22 cellular contexts compared by ENCODE assay signal in genomic region chr16:64656471-64656870, GRCh38.
"Had no signal": no experiment of that assay in that cellular context is flagged by ENCODE, and none has a peak within 500 bp of the region (broad histone marks: within the 10 kb centered on the region; RNA-seq: fewer than 3 reads in every experiment).

No MANE protein-coding gene starts in this region.

- H3K27me3 Mint-ChIP-seq: activated B cell treated with CpG ODN at 0.5 μM for 24 hours; activated CD4-positive, alpha-beta memory T cell treated with anti-CD3 and anti-CD28 coated beads for 36 hours; activated CD4-positive, alpha-beta T cell treated with anti-CD3 and anti-CD28 coated beads, Interleukin-2, amount 10 ng/mL, durations not matched to agents 7 days and 5 days; activated naive CD4-positive, alpha-beta T cell treated with anti-CD3 and anti-CD28 coated beads, Interleukin-2, amount 10 ng/mL, durations not matched to agents 7 days and 5 days; activated naive CD8-positive, alpha-beta T cell treated with anti-CD3 and anti-CD28 coated beads for 36 hours; T-cell had no signal

- DNase-seq: activated B cell treated with CpG ODN at 0.5 μM for 24 hours; activated CD4-positive, alpha-beta memory T cell treated with anti-CD3 and anti-CD28 coated beads for 36 hours; activated CD4-positive, alpha-beta T cell treated with anti-CD3 and anti-CD28 coated beads for 1 hour; activated CD4-positive, alpha-beta T cell treated with anti-CD3 and anti-CD28 coated beads, Interleukin-2, amount 10 ng/mL, durations not matched to agents 7 days and 5 days; activated gamma-delta T cell treated with Interleukin-2 at 50 U/mL for 16 hours; activated naive CD4-positive, alpha-beta T cell treated with anti-CD3 and anti-CD28 coated beads, Interleukin-2, amount 10 ng/mL, durations not matched to agents 7 days and 5 days; activated naive CD8-positive, alpha-beta T cell treated with anti-CD3 and anti-CD28 coated beads for 36 hours; activated T-cell treated with anti-CD3 and anti-CD28 coated beads for 4 hours; activated T-cell treated with anti-CD3 and anti-CD28 coated beads, Interleukin-2, amount 50 U/mL, for 48 hours; central memory CD4-positive, alpha-beta T cell; Karpas-422; MM.1S; NCI-H1930; NCI-H2171; NCI-H2227 treated with DMSO at 0.1 percent for 48 hours; NCI-H526; NCI-H82; SHP77 treated with DMSO at 0.1 percent for 48 hours; T-cell; T-helper 2 cell; T1000 had no signal

- H3K27ac Mint-ChIP-seq: activated B cell treated with CpG ODN at 0.5 μM for 24 hours; activated CD4-positive, alpha-beta memory T cell treated with anti-CD3 and anti-CD28 coated beads for 36 hours; activated CD4-positive, alpha-beta T cell treated with anti-CD3 and anti-CD28 coated beads, Interleukin-2, amount 10 ng/mL, durations not matched to agents 7 days and 5 days; activated naive CD4-positive, alpha-beta T cell treated with anti-CD3 and anti-CD28 coated beads, Interleukin-2, amount 10 ng/mL, durations not matched to agents 7 days and 5 days; activated naive CD8-positive, alpha-beta T cell treated with anti-CD3 and anti-CD28 coated beads for 36 hours; activated T-helper 2 cell treated with anti-CD3 and anti-CD28 coated beads, Interferon-gamma antibody, Interleukin-2, Interleukin-4, amounts not matched to agents 10 μg/mL and 5 μg/mL and 100 μg/mL, durations not matched to agents 14 hours and 24 hours and 36 hours; T-cell had no signal

- H3K36me3 Mint-ChIP-seq: activated CD4-positive, alpha-beta memory T cell treated with anti-CD3 and anti-CD28 coated beads for 36 hours; activated naive CD4-positive, alpha-beta T cell treated with anti-CD3 and anti-CD28 coated beads, Interleukin-2, amount 10 ng/mL, durations not matched to agents 7 days and 5 days; activated naive CD8-positive, alpha-beta T cell treated with anti-CD3 and anti-CD28 coated beads for 36 hours; T-cell had no signal

- H3K4me1 Mint-ChIP-seq: activated B cell treated with CpG ODN at 0.5 μM for 24 hours; activated CD4-positive, alpha-beta T cell treated with anti-CD3 and anti-CD28 coated beads, Interleukin-2, amount 10 ng/mL, durations not matched to agents 7 days and 5 days; activated naive CD4-positive, alpha-beta T cell treated with anti-CD3 and anti-CD28 coated beads, Interleukin-2, amount 10 ng/mL, durations not matched to agents 7 days and 5 days; activated naive CD8-positive, alpha-beta T cell treated with anti-CD3 and anti-CD28 coated beads for 36 hours; T-cell had no signal

- ATAC-seq: T-cell had no signal

- H3K4me3 Mint-ChIP-seq: activated B cell treated with CpG ODN at 0.5 μM for 24 hours; activated CD4-positive, alpha-beta memory T cell treated with anti-CD3 and anti-CD28 coated beads for 36 hours; activated CD4-positive, alpha-beta T cell treated with anti-CD3 and anti-CD28 coated beads, Interleukin-2, amount 10 ng/mL, durations not matched to agents 7 days and 5 days; activated naive CD4-positive, alpha-beta T cell treated with anti-CD3 and anti-CD28 coated beads, Interleukin-2, amount 10 ng/mL, durations not matched to agents 7 days and 5 days; activated naive CD8-positive, alpha-beta T cell treated with anti-CD3 and anti-CD28 coated beads for 36 hours; T-cell had no signal
